ENCODE assay signal across 1 cellular context in genomic region chr5:188488-189481, GRCh38.
TF ChIP-seq lines count a peak whose summit lies in the region.

No MANE protein-coding gene starts in this region.

TF ChIP-seq in HEK293, 187 proteins besides CTCF, POLR2A, EP300 and RAD21 (continued from another document and continues in another):
- no peak for TF ChIP-seq AEBP2 (tag by site-specific recombination; IDR thresholded peaks at IDR 0.05; ENCODE audit: borderline replicate concordance)
- TF ChIP-seq ZNF146 (tag by site-specific recombination; IDR thresholded peaks at IDR 0.05): no peak
- no peak for TF ChIP-seq HOXA7 (CRISPR knock-in tag; IDR thresholded peaks at IDR 0.05; ENCODE audit: borderline replicate concordance)
- TF ChIP-seq ZNF324 (tag by site-specific recombination; IDR thresholded peaks at IDR 0.05): no peak
- TF ChIP-seq ZNF202 (tag by site-specific recombination; IDR thresholded peaks at IDR 0.05; ENCODE audit: borderline replicate concordance): no peak
- no peak for TF ChIP-seq ZNF19 (tag by site-specific recombination; IDR thresholded peaks at IDR 0.05; ENCODE audit: low read depth)
- TF ChIP-seq ZNF629 (tag by site-specific recombination; IDR thresholded peaks at IDR 0.05): peak; percentile 38; the same call in 1 of the 2 replicates
- 0 out of 2 replicates have a peak, but pooled peaks have one; percentile 30 for TF ChIP-seq REST (tag by site-specific recombination; IDR thresholded peaks at IDR 0.05)
- TF ChIP-seq KLF16 (tag by site-specific recombination; IDR thresholded peaks at IDR 0.05): no peak
- no peak for TF ChIP-seq SETDB1 (IDR thresholded peaks at IDR 0.05; ENCODE audit: insufficient read length, low read length)
- peak; percentile 90 for TF ChIP-seq ZNF335 (tag by site-specific recombination; conservative IDR thresholded peaks at IDR 0.05)
- no peak for TF ChIP-seq ZBTB21 (tag by site-specific recombination; IDR thresholded peaks at IDR 0.05)
- TF ChIP-seq ZNF585B (tag by site-specific recombination; IDR thresholded peaks at IDR 0.05): no peak
- TF ChIP-seq ZNF302 (tag by site-specific recombination; IDR thresholded peaks at IDR 0.05; ENCODE audit: low read depth): no peak
- TF ChIP-seq ZNF23 (tag by site-specific recombination; IDR thresholded peaks at IDR 0.05; ENCODE audit: borderline replicate concordance): no peak
- TF ChIP-seq ELK4 (IDR thresholded peaks at IDR 0.05; ENCODE audit: borderline replicate concordance, low read depth, low read length): no peak
- no peak for TF ChIP-seq ZNF785 (tag by site-specific recombination; IDR thresholded peaks at IDR 0.05)
- 0 out of 2 replicates have a peak, but pooled peaks have one; percentile 18 for TF ChIP-seq WT1 (tag by site-specific recombination; IDR thresholded peaks at IDR 0.05)
- TF ChIP-seq REPIN1 (tag by site-specific recombination; IDR thresholded peaks at IDR 0.05; ENCODE audit: low read depth): no peak
- TF ChIP-seq ZNF221 (tag by site-specific recombination; IDR thresholded peaks at IDR 0.05; ENCODE audit: borderline replicate concordance): no peak
- TF ChIP-seq TRIM28 (IDR thresholded peaks at IDR 0.05; ENCODE audit: borderline replicate concordance, low read length): peak; percentile 55; the same call in 1 of the 2 replicates
- TF ChIP-seq ZNF561 (tag by site-specific recombination; IDR thresholded peaks at IDR 0.05; ENCODE audit: borderline replicate concordance): no peak
- TF ChIP-seq, protein P1, sequence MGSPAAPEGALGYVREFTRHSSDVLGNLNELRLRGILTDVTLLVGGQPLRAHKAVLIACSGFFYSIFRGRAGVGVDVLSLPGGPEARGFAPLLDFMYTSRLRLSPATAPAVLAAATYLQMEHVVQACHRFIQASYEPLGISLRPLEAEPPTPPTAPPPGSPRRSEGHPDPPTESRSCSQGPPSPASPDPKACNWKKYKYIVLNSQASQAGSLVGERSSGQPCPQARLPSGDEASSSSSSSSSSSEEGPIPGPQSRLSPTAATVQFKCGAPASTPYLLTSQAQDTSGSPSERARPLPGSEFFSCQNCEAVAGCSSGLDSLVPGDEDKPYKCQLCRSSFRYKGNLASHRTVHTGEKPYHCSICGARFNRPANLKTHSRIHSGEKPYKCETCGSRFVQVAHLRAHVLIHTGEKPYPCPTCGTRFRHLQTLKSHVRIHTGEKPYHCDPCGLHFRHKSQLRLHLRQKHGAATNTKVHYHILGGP (tag by site-specific recombination; IDR thresholded peaks at IDR 0.05): no peak
- no peak for TF ChIP-seq ZNF777 (tag by site-specific recombination; IDR thresholded peaks at IDR 0.05; ENCODE audit: borderline replicate concordance)
- TF ChIP-seq ZNF175 (tag by site-specific recombination; IDR thresholded peaks at IDR 0.05): no peak
- no peak for TF ChIP-seq TCF7L2 (IDR thresholded peaks at IDR 0.05; ENCODE audit: borderline replicate concordance, low read depth, low read length)
- TF ChIP-seq, protein P2, sequence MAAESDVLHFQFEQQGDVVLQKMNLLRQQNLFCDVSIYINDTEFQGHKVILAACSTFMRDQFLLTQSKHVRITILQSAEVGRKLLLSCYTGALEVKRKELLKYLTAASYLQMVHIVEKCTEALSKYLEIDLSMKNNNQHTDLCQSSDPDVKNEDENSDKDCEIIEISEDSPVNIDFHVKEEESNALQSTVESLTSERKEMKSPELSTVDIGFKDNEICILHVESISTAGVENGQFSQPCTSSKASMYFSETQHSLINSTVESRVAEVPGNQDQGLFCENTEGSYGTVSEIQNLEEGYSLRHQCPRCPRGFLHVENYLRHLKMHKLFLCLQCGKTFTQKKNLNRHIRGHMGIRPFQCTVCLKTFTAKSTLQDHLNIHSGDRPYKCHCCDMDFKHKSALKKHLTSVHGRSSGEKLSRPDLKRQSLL (tag by site-specific recombination; IDR thresholded peaks at IDR 0.05): peak; percentile 79; the same call in 1 of the 2 replicates
- peak; percentile 80 for TF ChIP-seq SCRT2 (tag by site-specific recombination; IDR thresholded peaks at IDR 0.05)
- TF ChIP-seq ZNF501 (tag by site-specific recombination; IDR thresholded peaks at IDR 0.05): peak; percentile 74
- TF ChIP-seq ZNF214 (tag by site-specific recombination; IDR thresholded peaks at IDR 0.05; ENCODE audit: borderline replicate concordance): no peak
- TF ChIP-seq ZBTB17 (tag by site-specific recombination; IDR thresholded peaks at IDR 0.05): peak; percentile 92
- no peak for TF ChIP-seq ZNF704 (tag by site-specific recombination; IDR thresholded peaks at IDR 0.05)
- TF ChIP-seq ZNF2 (tag by site-specific recombination; IDR thresholded peaks at IDR 0.05): peak; percentile 98
- TF ChIP-seq ZNF391 (tag by site-specific recombination; IDR thresholded peaks at IDR 0.05; ENCODE audit: borderline replicate concordance, low read depth): no peak
- TF ChIP-seq ZNF837 (tag by site-specific recombination; IDR thresholded peaks at IDR 0.05): no peak
- no peak for TF ChIP-seq MYNN (tag by site-specific recombination; IDR thresholded peaks at IDR 0.05; ENCODE audit: borderline replicate concordance)
- TF ChIP-seq, protein P3, sequence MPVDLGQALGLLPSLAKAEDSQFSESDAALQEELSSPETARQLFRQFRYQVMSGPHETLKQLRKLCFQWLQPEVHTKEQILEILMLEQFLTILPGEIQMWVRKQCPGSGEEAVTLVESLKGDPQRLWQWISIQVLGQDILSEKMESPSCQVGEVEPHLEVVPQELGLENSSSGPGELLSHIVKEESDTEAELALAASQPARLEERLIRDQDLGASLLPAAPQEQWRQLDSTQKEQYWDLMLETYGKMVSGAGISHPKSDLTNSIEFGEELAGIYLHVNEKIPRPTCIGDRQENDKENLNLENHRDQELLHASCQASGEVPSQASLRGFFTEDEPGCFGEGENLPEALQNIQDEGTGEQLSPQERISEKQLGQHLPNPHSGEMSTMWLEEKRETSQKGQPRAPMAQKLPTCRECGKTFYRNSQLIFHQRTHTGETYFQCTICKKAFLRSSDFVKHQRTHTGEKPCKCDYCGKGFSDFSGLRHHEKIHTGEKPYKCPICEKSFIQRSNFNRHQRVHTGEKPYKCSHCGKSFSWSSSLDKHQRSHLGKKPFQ (tag by site-specific recombination; IDR thresholded peaks at IDR 0.05): no peak
- TF ChIP-seq ZNF394 (tag by site-specific recombination; IDR thresholded peaks at IDR 0.05; ENCODE audit: borderline replicate concordance): no peak
- TF ChIP-seq ZFP41 (tag by site-specific recombination; IDR thresholded peaks at IDR 0.05; ENCODE audit: borderline replicate concordance): no peak
- no peak for TF ChIP-seq SP2 (tag by site-specific recombination; IDR thresholded peaks at IDR 0.05)
- TF ChIP-seq, protein P4, sequence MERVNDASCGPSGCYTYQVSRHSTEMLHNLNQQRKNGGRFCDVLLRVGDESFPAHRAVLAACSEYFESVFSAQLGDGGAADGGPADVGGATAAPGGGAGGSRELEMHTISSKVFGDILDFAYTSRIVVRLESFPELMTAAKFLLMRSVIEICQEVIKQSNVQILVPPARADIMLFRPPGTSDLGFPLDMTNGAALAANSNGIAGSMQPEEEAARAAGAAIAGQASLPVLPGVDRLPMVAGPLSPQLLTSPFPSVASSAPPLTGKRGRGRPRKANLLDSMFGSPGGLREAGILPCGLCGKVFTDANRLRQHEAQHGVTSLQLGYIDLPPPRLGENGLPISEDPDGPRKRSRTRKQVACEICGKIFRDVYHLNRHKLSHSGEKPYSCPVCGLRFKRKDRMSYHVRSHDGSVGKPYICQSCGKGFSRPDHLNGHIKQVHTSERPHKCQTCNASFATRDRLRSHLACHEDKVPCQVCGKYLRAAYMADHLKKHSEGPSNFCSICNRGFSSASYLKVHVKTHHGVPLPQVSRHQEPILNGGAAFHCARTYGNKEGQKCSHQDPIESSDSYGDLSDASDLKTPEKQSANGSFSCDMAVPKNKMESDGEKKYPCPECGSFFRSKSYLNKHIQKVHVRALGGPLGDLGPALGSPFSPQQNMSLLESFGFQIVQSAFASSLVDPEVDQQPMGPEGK (tag by site-specific recombination; IDR thresholded peaks at IDR 0.05): 0 out of 2 replicates have a peak, but pooled peaks have one; percentile 35
- no peak for TF ChIP-seq HIC1 (tag by site-specific recombination; IDR thresholded peaks at IDR 0.05)
- TF ChIP-seq PRDM1 (tag by site-specific recombination; IDR thresholded peaks at IDR 0.05): no peak
- no peak for TF ChIP-seq RBAK (tag by site-specific recombination; IDR thresholded peaks at IDR 0.05)
- TF ChIP-seq KLF9 (tag by site-specific recombination; IDR thresholded peaks at IDR 0.05; ENCODE audit: low read depth): peak; percentile 59
- TF ChIP-seq, protein P5, sequence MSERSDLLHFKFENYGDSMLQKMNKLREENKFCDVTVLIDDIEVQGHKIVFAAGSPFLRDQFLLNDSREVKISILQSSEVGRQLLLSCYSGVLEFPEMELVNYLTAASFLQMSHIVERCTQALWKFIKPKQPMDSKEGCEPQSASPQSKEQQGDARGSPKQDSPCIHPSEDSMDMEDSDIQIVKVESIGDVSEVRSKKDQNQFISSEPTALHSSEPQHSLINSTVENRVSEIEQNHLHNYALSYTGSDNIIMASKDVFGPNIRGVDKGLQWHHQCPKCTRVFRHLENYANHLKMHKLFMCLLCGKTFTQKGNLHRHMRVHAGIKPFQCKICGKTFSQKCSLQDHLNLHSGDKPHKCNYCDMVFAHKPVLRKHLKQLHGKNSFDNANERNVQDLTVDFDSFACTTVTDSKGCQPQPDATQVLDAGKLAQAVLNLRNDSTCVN (tag by site-specific recombination; optimal IDR thresholded peaks at IDR 0.05): peak; percentile 14
- TF ChIP-seq ZNF10 (tag by site-specific recombination; IDR thresholded peaks at IDR 0.05): no peak
- TF ChIP-seq ZIC2 (tag by site-specific recombination; IDR thresholded peaks at IDR 0.05): peak; percentile 60; the same call in 1 of the 2 replicates
- TF ChIP-seq ZNF677 (tag by site-specific recombination; IDR thresholded peaks at IDR 0.05): no peak
- TF ChIP-seq ZNF473 (tag by site-specific recombination; IDR thresholded peaks at IDR 0.05): no peak
- TF ChIP-seq SP3 (tag by site-specific recombination; IDR thresholded peaks at IDR 0.05): peak; percentile 63
- no peak for TF ChIP-seq ZNF311 (tag by site-specific recombination; IDR thresholded peaks at IDR 0.05; ENCODE audit: borderline replicate concordance)
